In the genomic region with DNA sequence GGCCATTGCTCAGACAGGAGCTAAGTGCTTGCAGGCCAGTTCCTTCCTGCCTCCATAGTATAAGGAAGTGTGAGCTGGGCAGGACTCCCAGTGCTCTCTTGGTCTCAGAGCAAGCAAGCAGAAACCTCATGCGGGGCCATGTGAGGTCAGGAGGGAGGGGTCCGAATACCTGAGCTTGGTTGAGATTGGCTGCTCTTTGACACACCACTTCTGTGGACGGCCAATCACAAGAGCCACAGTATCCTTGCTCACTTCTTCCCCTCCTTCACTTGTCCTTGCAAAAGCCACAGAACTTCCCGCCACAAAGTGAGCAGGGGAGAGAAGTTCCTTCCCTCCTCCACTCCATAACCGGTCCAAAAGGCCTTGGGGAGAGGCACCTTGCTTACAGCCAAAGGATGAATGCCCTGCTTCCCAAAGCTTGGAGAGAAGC, we compare ENCODE assay signal across 8 cellular contexts. TPM values are rescaled to one million over a fixed set of nuclear protein-coding genes. Genes with fewer than 3 reads are reported as not detected.
DNase-seq lines count a peak whose midpoint lies in the region; ATAC-seq and TF ChIP-seq lines count a peak whose summit lies in the region.

No MANE protein-coding gene starts in this region.

- H3K27ac ChIP-seq in C4-2B = peak overlapping the region; percentile 82
- peak overlapping the region; percentile 31 to 68 for H3K27ac ChIP-seq in testis
- no peak overlapping the region for H3K27ac ChIP-seq in CD8-positive, alpha-beta memory T cell (ENCODE audit: low read depth, low read length)

- no peaks in the 10 kb centered on the region for H3K4me1 Mint-ChIP-seq in WTC11
- H3K4me1 Mint-ChIP-seq in CD8-positive, alpha-beta memory T cell = peaks cover 36 to 59% (median 36%) of the 10 kb centered on the region in 3 donors

- no peaks in the 10 kb centered on the region for H3K27me3 ChIP-seq in testis
- no peaks in the 10 kb centered on the region for H3K27me3 ChIP-seq in CD8-positive, alpha-beta memory T cell (ENCODE audit: insufficient read depth, low read length, poor library complexity, severe bottlenecking)

- POLR2A ChIA-PET in WTC11 (lab: Charles Lee) = no interaction called here
- POLR2A ChIA-PET in CD8-positive, alpha-beta memory T cell (lab: Charles Lee) = no interaction called here

- no peaks in the 10 kb centered on the region for H3K9me3 ChIP-seq in testis
- no peaks in the 10 kb centered on the region for H3K9me3 ChIP-seq in CD8-positive, alpha-beta memory T cell (ENCODE audit: low read length)

- no peaks in the 10 kb centered on the region; the same call in 1 of the 2 replicates for H3K27me3 Mint-ChIP-seq in WTC11 (ENCODE audit: low read depth)
- peaks cover 0 to 8% of the 10 kb centered on the region in 2 donors for H3K27me3 Mint-ChIP-seq in CD8-positive, alpha-beta memory T cell

- 30 to 40% methylated on average over 1 to 5 of the region's 5 CpGs for WGBS in testis, 2 donors

- H3K9me3 Mint-ChIP-seq in WTC11 = peaks cover 4% of the 10 kb centered on the region; the same call in 1 of the 2 replicates
- H3K9me3 Mint-ChIP-seq in CD8-positive, alpha-beta memory T cell = no peaks in the 10 kb centered on the region

- H3K4me3 ChIP-seq in testis = no peak overlapping the region
- H3K4me3 ChIP-seq in CD8-positive, alpha-beta memory T cell (ENCODE audit: low read length) = no peak overlapping the region

- no peak for TF ChIP-seq POLR2A in testis (IDR thresholded peaks at IDR 0.05)

- intact Hi-C loops in left cardiac atrium (cut with DNase I) (no loop called here), testis (cut with DNase I; ENCODE audit: low total_unique reads) (no loop called here)

- no peaks in the 10 kb centered on the region for H3K36me3 ChIP-seq in testis (ENCODE audit: low read depth, missing control alignments)
- no peaks in the 10 kb centered on the region for H3K36me3 ChIP-seq in CD8-positive, alpha-beta memory T cell (ENCODE audit: insufficient read depth, low read length)

- H3K4me1 ChIP-seq in testis = peaks cover 3% of the 10 kb centered on the region
- H3K4me1 ChIP-seq in CD8-positive, alpha-beta memory T cell (ENCODE audit: insufficient read depth, low read length) = peaks cover 15% of the 10 kb centered on the region

- DNase-seq in WTC11 (ENCODE audit: low spot score) (peak; percentile 23), left cardiac atrium (peak; percentile 83), testis (peak; percentile 86), foreskin melanocyte (no peak)
- no peak for DNase-seq in CD8-positive, alpha-beta memory T cell

- TF ChIP-seq CTCF in C4-2B (conservative IDR thresholded peaks at IDR 0.05) (no peak), WTC11 (IDR thresholded peaks at IDR 0.05) (no peak), testis (IDR thresholded peaks at IDR 0.05) (no peak)

- no peak overlapping the region for H3K4me3 Mint-ChIP-seq in WTC11
- H3K4me3 Mint-ChIP-seq in CD8-positive, alpha-beta memory T cell = no peak overlapping the region

- no peak overlapping the region for H3K27ac Mint-ChIP-seq in WTC11
- no peak overlapping the region for H3K27ac Mint-ChIP-seq in CD8-positive, alpha-beta memory T cell

- ATAC-seq in GM19455 (IDR thresholded peaks at IDR 0.05; ENCODE audit: unreplicated experiment) (peak; percentile 74), HG03457 (IDR thresholded peaks at IDR 0.05; ENCODE audit: unreplicated experiment) (peak; percentile 88), WTC11 (peak; percentile 95), left cardiac atrium (peak; percentile 60 to 93)

- H3K36me3 Mint-ChIP-seq in WTC11 = no peaks in the 10 kb centered on the region
- no peaks in the 10 kb centered on the region for H3K36me3 Mint-ChIP-seq in CD8-positive, alpha-beta memory T cell

- CTCF ChIA-PET in WTC11 (lab: Charles Lee) = interaction anchor here (0.7 to 0.8 kb wide), 2 partner anchors 12 to 33 kb away, joined by 3 to 5 read pairs; no protein-coding TSS in a partner anchor
- CTCF ChIA-PET in CD8-positive, alpha-beta memory T cell (lab: Charles Lee) = interaction anchor here (0.6 to 1.1 kb wide), 2 partner anchors 12 to 28 kb away, joined by 3 to 4 read pairs; no protein-coding TSS in a partner anchor

TF ChIP-seq in WTC11, 78 proteins besides CTCF, POLR2A, EP300 and RAD21:
- 0 out of 2 replicates have a peak, but pooled peaks have one; percentile 23 for TF ChIP-seq NFYB (CRISPR knock-in tag; conservative IDR thresholded peaks at IDR 0.05; ENCODE audit: low read depth)
- no peak for TF ChIP-seq NR3C1 (CRISPR knock-in tag; conservative IDR thresholded peaks at IDR 0.05; ENCODE audit: low read depth)

RNA-seq across cellular contexts. Expression of a gene that starts 56.7 kb away (rescaled TPM):
- total RNA-seq in WTC11 (2021) = 106 to 126 TPM (median 107 TPM) in 3 replicates
- 10 to 100 TPM; 24.3 to 29.1 TPM for total RNA-seq in left cardiac atrium
- 10 to 100 TPM; 38.7 to 39.3 TPM for total RNA-seq in testis
- 32.7 TPM for polyA plus RNA-seq in testis (ENCODE audit: insufficient read depth, low read depth, low replicate concordance)
- 100 to 1,000 TPM; 110 to 113 TPM for total RNA-seq in CD8-positive, alpha-beta memory T cell
- 49.7 TPM for polyA plus RNA-seq in CD8-positive, alpha-beta memory T cell

Comparison
In these comparisons a context has a peak if more than half of its experiments do, and no peak if none do; other contexts are left out.
1. DNase-seq: peak in WTC11 (single experiment), left cardiac atrium (single experiment) and testis (single experiment); none in CD8-positive, alpha-beta memory T cell (0 of 5) and foreskin melanocyte (single experiment).
2. Peak in every context shown above with its lines, with median percentiles within 50 percentile points of each other: ATAC-seq.